ENCODE assay signal across 9 cellular contexts in the genomic region with DNA sequence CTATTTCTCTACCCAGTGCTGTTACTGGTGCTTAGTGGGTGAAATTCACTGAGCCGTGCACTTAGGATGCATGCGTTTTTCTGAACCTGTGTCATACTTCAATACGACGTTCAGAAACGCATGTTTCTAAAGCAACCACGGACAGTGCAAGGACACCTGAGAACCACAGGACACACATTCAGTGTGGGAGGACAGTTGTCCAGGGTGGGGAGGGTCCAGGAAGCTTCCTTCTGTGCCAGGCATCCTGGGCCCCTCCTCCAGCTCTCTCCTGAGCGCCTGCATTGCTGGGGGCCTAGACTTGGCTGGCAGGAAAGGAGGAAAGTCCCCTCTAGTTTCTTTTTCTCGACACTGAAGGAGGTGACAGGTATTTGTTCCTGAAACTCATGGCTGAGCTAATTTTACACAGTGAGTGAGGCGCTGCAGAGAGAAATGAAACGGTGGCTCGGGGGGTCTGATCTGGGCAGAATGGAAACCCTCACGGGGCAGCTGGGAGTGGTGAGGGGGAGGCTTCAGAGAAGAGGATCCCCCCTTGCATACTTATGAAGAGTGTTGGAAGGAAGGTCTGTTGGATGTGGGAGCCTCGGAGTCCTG.
A peak's percentile ranks its signal among the peaks of the same experiment; 100 is the strongest.
DNase-seq lines count a peak whose midpoint lies in the region; ATAC-seq lines count a peak whose summit lies in the region.
"Had no signal": no experiment of that assay in that cellular context is flagged by ENCODE, and none has a peak within 500 bp of the region (broad histone marks: within the 10 kb centered on the region; RNA-seq: fewer than 3 reads in every experiment).

No MANE protein-coding gene starts in this region.

- H3K4me1 Mint-ChIP-seq in T-helper 1 cell treated with Interleukin-12 subunit alpha and Interleukin-12 subunit beta and Interleukin-4 antibody, amounts not matched to agents 30 μg/mL and 1 μg/mL, for 36 hours (ENCODE audit: low read depth): peaks cover 58% of the 10 kb centered on the region

- peaks cover 96% of the 10 kb centered on the region for H3K27me3 ChIP-seq in GM23248 (replicated peaks; ENCODE audit: insufficient read depth)
- H3K27me3 ChIP-seq: ascending aorta had no signal

- no peaks in the 10 kb centered on the region for H3K4me1 ChIP-seq in GM23248 (ENCODE audit: insufficient read depth)
- H3K4me1 ChIP-seq: ascending aorta had no signal

- no peak overlapping the region for H3K4me2 ChIP-seq in GM23248 (ENCODE audit: unreplicated experiment)

- H3K9me3 Mint-ChIP-seq in T-helper 1 cell treated with Interleukin-12 subunit alpha and Interleukin-12 subunit beta and Interleukin-4 antibody, amounts not matched to agents 30 μg/mL and 1 μg/mL, for 36 hours: no peaks in the 10 kb centered on the region

- no peaks in the 10 kb centered on the region for H3K27me3 Mint-ChIP-seq in T-helper 1 cell treated with Interleukin-12 subunit alpha and Interleukin-12 subunit beta and Interleukin-4 antibody, amounts not matched to agents 30 μg/mL and 1 μg/mL, for 36 hours (ENCODE audit: low read depth)

- DNase-seq in stimulated activated CD4-positive, alpha-beta T cell treated with anti-CD3 and anti-CD28 coated beads, Interleukin-12 subunit alpha, Interleukin-12 subunit beta, amount 100 ng/mL, for 4 hours: peak; percentile 46
- DNase-seq in GM23248: no peak
- no peak for DNase-seq in left cardiac atrium
- DNase-seq: NCI-H1930 had no signal

- H4K20me1 ChIP-seq in GM23248 (ENCODE audit: insufficient read depth): no peaks in the 10 kb centered on the region

- no peaks in the 10 kb centered on the region for H3K9me2 ChIP-seq in GM23248 (ENCODE audit: insufficient read depth)

- 45 to 52% methylated on average over 13 of the region's 13 CpGs for WGBS in GM23248 (ENCODE audit: low coverage in 1 of 2, low lambda C conversion rate in 2 of 2, missing lambda C conversion rate in 2 of 2), 2 experiments

- no peak overlapping the region for H3K27ac ChIP-seq in GM23248
- H3K27ac ChIP-seq: ascending aorta had no signal

- no peaks in the 10 kb centered on the region for H3K79me2 ChIP-seq in GM23248 (ENCODE audit: insufficient read depth)

- no peak overlapping the region for H3K4me3 ChIP-seq in GM23248
- H3K4me3 ChIP-seq: ascending aorta had no signal

- peak overlapping the region; percentile 71 for H3K4me3 Mint-ChIP-seq in T-helper 1 cell treated with Interleukin-12 subunit alpha and Interleukin-12 subunit beta and Interleukin-4 antibody, amounts not matched to agents 30 μg/mL and 1 μg/mL, for 36 hours

- intact Hi-C loops in left cardiac atrium (cut with DNase I): loop anchor here in 1 of 2 donors (10.0 kb wide), 1 partner anchor 164 kb away; no protein-coding TSS in a partner anchor

- H3K9ac ChIP-seq in GM23248: no peak overlapping the region

- H3K36me3 Mint-ChIP-seq in T-helper 1 cell treated with Interleukin-12 subunit alpha and Interleukin-12 subunit beta and Interleukin-4 antibody, amounts not matched to agents 30 μg/mL and 1 μg/mL, for 36 hours (ENCODE audit: low read depth): no peaks in the 10 kb centered on the region

- H2AFZ ChIP-seq in GM23248: no peak overlapping the region

- in situ Hi-C loops in GM23248 (cut with MboI): loop anchor here (10.0 kb wide), 1 partner anchor 164 kb away; no protein-coding TSS in a partner anchor

- ATAC-seq in GM18520 (IDR thresholded peaks at IDR 0.05; ENCODE audit: unreplicated experiment) (peak; percentile 51), GM21619 (IDR thresholded peaks at IDR 0.05; ENCODE audit: unreplicated experiment) (peak; percentile 49), left cardiac atrium (no peak), HG03457 (IDR thresholded peaks at IDR 0.05; ENCODE audit: unreplicated experiment) (no peak)

- H3F3A ChIP-seq in GM23248 (ENCODE audit: insufficient read depth): no peaks in the 10 kb centered on the region

- peak overlapping the region; percentile 91 for H3K27ac Mint-ChIP-seq in T-helper 1 cell treated with Interleukin-12 subunit alpha and Interleukin-12 subunit beta and Interleukin-4 antibody, amounts not matched to agents 30 μg/mL and 1 μg/mL, for 36 hours

- no peaks in the 10 kb centered on the region for H3K9me3 ChIP-seq in GM23248 (ENCODE audit: low read depth)
- H3K9me3 ChIP-seq: ascending aorta had no signal

- H3K36me3 ChIP-seq in GM23248 (ENCODE audit: low read depth): no peaks in the 10 kb centered on the region
- H3K36me3 ChIP-seq: ascending aorta had no signal

Comparison
In these comparisons a context has a peak if more than half of its experiments do, and no peak if none do; other contexts are left out.
1. ATAC-seq: peak in GM18520 (single experiment) and GM21619 (single experiment); none in left cardiac atrium (0 of 2) and HG03457 (single experiment).